ENCODE assay signal across 20 cellular contexts in genomic region chr19:48507911-48508439, GRCh38. TPM values are rescaled to one million over a fixed set of nuclear protein-coding genes. Genes with fewer than 3 reads are reported as not detected.
DNase-seq lines count a peak whose midpoint lies in the region; ATAC-seq and TF ChIP-seq lines count a peak whose summit lies in the region.
"Had no signal": no experiment of that assay in that cellular context is flagged by ENCODE, and none has a peak within 500 bp of the region (broad histone marks: within the 10 kb centered on the region; RNA-seq: fewer than 3 reads in every experiment).

No MANE protein-coding gene starts in this region.

- BruUV-seq in Caco-2 (replicated peaks; lab: Mats Ljungman, UMichigan) = no TSS peak

- intact Hi-C loops in Caco-2 (cut with micrococcal nuclease; ENCODE audit: unreplicated experiment) = no loop called here
- intact Hi-C loops in dendritic cell treated with granulocyte-macrophage colony-stimulating factor and Interleukin-4, amounts not matched to agents 40 ng/mL and 50 ng/mL, for 4 days (cut with micrococcal nuclease) = no loop called here

- H3K27me3 Mint-ChIP-seq in activated T-cell treated with anti-CD3 and anti-CD28 coated beads, Interleukin-2, amount 50 U/mL, for 24 hours = no peaks in the 10 kb centered on the region
- no peaks in the 10 kb centered on the region for H3K27me3 Mint-ChIP-seq in activated T-cell treated with anti-CD3 and anti-CD28 coated beads, Interleukin-2, amount 50 U/mL, for 4 hours (ENCODE audit: low read depth)
- H3K27me3 Mint-ChIP-seq in Caco-2 (ENCODE audit: insufficient read depth, unreplicated experiment) = no peaks in the 10 kb centered on the region
- H3K27me3 Mint-ChIP-seq in dendritic cell treated with granulocyte-macrophage colony-stimulating factor and Interleukin-4, amounts not matched to agents 40 ng/mL and 50 ng/mL, for 4 days = peaks cover 38% of the 10 kb centered on the region

- H3K27ac Mint-ChIP-seq in activated T-cell treated with anti-CD3 and anti-CD28 coated beads, Interleukin-2, amount 50 U/mL, for 24 hours = peak overlapping the region; percentile 16
- H3K27ac Mint-ChIP-seq in Caco-2 (ENCODE audit: unreplicated experiment) = peak overlapping the region; percentile 45
- H3K27ac Mint-ChIP-seq in dendritic cell treated with granulocyte-macrophage colony-stimulating factor and Interleukin-4, amounts not matched to agents 40 ng/mL and 50 ng/mL, for 4 days = peak overlapping the region; percentile 51
- H3K27ac Mint-ChIP-seq: CD14-positive monocyte had no signal

- TF ChIP-seq CTCF in Caco-2 (IDR thresholded peaks at IDR 0.05; ENCODE audit: insufficient read depth in 1 of 2, low read depth in 1 of 2, low read length in 1 of 2, severe bottlenecking in 1 of 2, unreplicated experiment in 1 of 2) (no peak), osteoblast (IDR thresholded peaks at IDR 0.05; ENCODE audit: extremely low read depth, low read depth, low read length) (no peak)

- H3K36me3 ChIP-seq in Caco-2 (ENCODE audit: control insufficient read depth, insufficient read depth, low read length) (no peaks in the 10 kb centered on the region), osteoblast (ENCODE audit: insufficient read depth, low read length) (no peaks in the 10 kb centered on the region)
- H3K36me3 ChIP-seq: HAP-1 had no signal

- H4K20me1 ChIP-seq in osteoblast (ENCODE audit: insufficient read depth, low read length) = peaks cover 3% of the 10 kb centered on the region

- 0 out of 2 replicates have a peak, but pooled peaks cover 12% of the 10 kb centered on the region for H3K4me1 ChIP-seq in Caco-2
- no peaks in the 10 kb centered on the region for H3K4me1 ChIP-seq in osteoblast (ENCODE audit: insufficient read depth, low read length)

- H3K79me2 ChIP-seq in osteoblast (ENCODE audit: insufficient read depth, low read length) = no peaks in the 10 kb centered on the region

- ATAC-seq in activated T-cell treated with anti-CD3 and anti-CD28 coated beads, Interleukin-2, amount 50 U/mL, for 4 hours = no peak
- ATAC-seq in GM21717 (IDR thresholded peaks at IDR 0.05; ENCODE audit: unreplicated experiment) = no peak
- ATAC-seq: HepG2 had no signal

- H3K9me3 ChIP-seq in Caco-2 (no peaks in the 10 kb centered on the region), osteoblast (ENCODE audit: low read depth, low read length) (no peaks in the 10 kb centered on the region)
- H3K9me3 ChIP-seq: HAP-1 had no signal

- peaks cover 12% of the 10 kb centered on the region for H3K4me1 Mint-ChIP-seq in activated T-cell treated with anti-CD3 and anti-CD28 coated beads, Interleukin-2, amount 50 U/mL, for 24 hours (ENCODE audit: low read depth)
- H3K4me1 Mint-ChIP-seq in activated T-cell treated with anti-CD3 and anti-CD28 coated beads, Interleukin-2, amount 50 U/mL, for 4 hours (ENCODE audit: low read depth) = peaks cover 10% of the 10 kb centered on the region
- peaks cover 16% of the 10 kb centered on the region for H3K4me1 Mint-ChIP-seq in Caco-2 (ENCODE audit: low read depth, unreplicated experiment)
- peaks cover 16% of the 10 kb centered on the region for H3K4me1 Mint-ChIP-seq in dendritic cell treated with granulocyte-macrophage colony-stimulating factor and Interleukin-4, amounts not matched to agents 40 ng/mL and 50 ng/mL, for 4 days (ENCODE audit: low read depth)

- H3K27ac ChIP-seq in osteoblast (ENCODE audit: low read depth, low read length) = no peak overlapping the region
- H3K27ac ChIP-seq: HL-60, PC-9 had no signal

- no peak for DNase-seq in activated T-cell treated with anti-CD3 and anti-CD28 coated beads, Interleukin-2, amount 50 U/mL, for 24 hours
- DNase-seq in activated T-cell treated with anti-CD3 and anti-CD28 coated beads, Interleukin-2, amount 50 U/mL, for 4 hours = no peak
- DNase-seq in Caco-2 (no peak), osteoblast (ENCODE audit: insufficient read length, low spot score, missing footprints) (peak; percentile 29), dermis blood vessel endothelial cell (no peak)
- DNase-seq: DMS79, KG1, NCI-H1092 treated with DMSO at 0.1 percent for 48 hours, NCI-H1436 treated with DMSO at 0.1 percent for 48 hours, NCI-H1930, PC-9, RPMI8226, SHP77 had no signal

- H3K36me3 Mint-ChIP-seq in activated T-cell treated with anti-CD3 and anti-CD28 coated beads, Interleukin-2, amount 50 U/mL, for 24 hours (ENCODE audit: low read depth) = peaks cover 6% of the 10 kb centered on the region
- no peaks in the 10 kb centered on the region for H3K36me3 Mint-ChIP-seq in activated T-cell treated with anti-CD3 and anti-CD28 coated beads, Interleukin-2, amount 50 U/mL, for 4 hours (ENCODE audit: insufficient read depth)
- H3K36me3 Mint-ChIP-seq in Caco-2 (ENCODE audit: insufficient read depth, unreplicated experiment) = peaks cover 11% of the 10 kb centered on the region
- H3K36me3 Mint-ChIP-seq in dendritic cell treated with granulocyte-macrophage colony-stimulating factor and Interleukin-4, amounts not matched to agents 40 ng/mL and 50 ng/mL, for 4 days (ENCODE audit: low read depth) = no peaks in the 10 kb centered on the region

- H3K4me2 ChIP-seq in osteoblast (ENCODE audit: insufficient read depth, low read length) = no peak overlapping the region
- H3K4me2 ChIP-seq: PC-9 had no signal

- no peak overlapping the region for H2AFZ ChIP-seq in osteoblast (ENCODE audit: low read length)
- H2AFZ ChIP-seq: PC-9 had no signal

- H3K4me3 ChIP-seq in Caco-2 (ENCODE audit: low read depth, low read length) = no peak overlapping the region
- no peak overlapping the region for H3K4me3 ChIP-seq in osteoblast (ENCODE audit: insufficient read depth, low read length)
- H3K4me3 ChIP-seq: HAP-1, PC-9 had no signal

- H3K27me3 ChIP-seq in Caco-2 (replicated peaks; ENCODE audit: control insufficient read depth, insufficient read depth, low read length) = no peaks in the 10 kb centered on the region
- peaks cover 27% of the 10 kb centered on the region for H3K27me3 ChIP-seq in osteoblast (ENCODE audit: insufficient read depth, low read length)

- no peaks in the 10 kb centered on the region for H3K9me3 Mint-ChIP-seq in activated T-cell treated with anti-CD3 and anti-CD28 coated beads, Interleukin-2, amount 50 U/mL, for 24 hours
- H3K9me3 Mint-ChIP-seq in activated T-cell treated with anti-CD3 and anti-CD28 coated beads, Interleukin-2, amount 50 U/mL, for 4 hours = no peaks in the 10 kb centered on the region
- no peaks in the 10 kb centered on the region for H3K9me3 Mint-ChIP-seq in Caco-2 (ENCODE audit: unreplicated experiment)
- H3K9me3 Mint-ChIP-seq in dendritic cell treated with granulocyte-macrophage colony-stimulating factor and Interleukin-4, amounts not matched to agents 40 ng/mL and 50 ng/mL, for 4 days = no peaks in the 10 kb centered on the region

- POLR2A ChIA-PET in Caco-2 (lab: Charles Lee) = interaction anchor here (0.5 kb wide), 1 partner anchor 50 kb away, joined by 3 read pairs; no protein-coding TSS in a partner anchor

- H3K4me3 Mint-ChIP-seq in activated T-cell treated with anti-CD3 and anti-CD28 coated beads, Interleukin-2, amount 50 U/mL, for 24 hours = no peak overlapping the region
- no peak overlapping the region for H3K4me3 Mint-ChIP-seq in activated T-cell treated with anti-CD3 and anti-CD28 coated beads, Interleukin-2, amount 50 U/mL, for 4 hours
- no peak overlapping the region for H3K4me3 Mint-ChIP-seq in Caco-2 (ENCODE audit: unreplicated experiment)
- H3K4me3 Mint-ChIP-seq in dendritic cell treated with granulocyte-macrophage colony-stimulating factor and Interleukin-4, amounts not matched to agents 40 ng/mL and 50 ng/mL, for 4 days = no peak overlapping the region

- CTCF ChIA-PET in Caco-2 (lab: Charles Lee) = interaction anchor here (0.5 to 5.9 kb wide), 5 partner anchors 18 to 101 kb away, joined by 3 to 112 read pairs (median 5); no protein-coding TSS in a partner anchor

RNA-seq across cellular contexts. Expression of gene LMTK3, which starts 3.7 kb away (rescaled TPM):
- total RNA-seq in activated T-cell treated with anti-CD3 and anti-CD28 coated beads, Interleukin-2, amount 50 U/mL, for 4 hours = 1 to 10 TPM; 1.8 to 2.6 (median 2.0) TPM
- total RNA-seq in Caco-2 (2022) (22.4 and 22.6 TPM in 2 replicates), osteoblast (not detected in 2 replicates), dermis blood vessel endothelial cell (0.14 TPM in 1 of 2 replicates, not detected in the other)
- total RNA-seq: A172 had no signal

RNA-seq across cellular contexts. Expression of gene CYTH2, which starts 38.8 kb away (rescaled TPM):
- total RNA-seq in activated T-cell treated with anti-CD3 and anti-CD28 coated beads, Interleukin-2, amount 50 U/mL, for 4 hours = 10 to 100 TPM; 30.7 to 36.2 (median 31.5) TPM
- 74.6 and 81.3 TPM in 2 replicates for total RNA-seq in Caco-2 (2022)
- 63.6 and 66.2 TPM in 2 replicates for total RNA-seq in osteoblast
- total RNA-seq in dermis blood vessel endothelial cell = 63.1 and 89.0 TPM in 2 replicates

RNA-seq across cellular contexts. Expression of gene SULT2B1, which starts 44.0 kb away (rescaled TPM):
- total RNA-seq in activated T-cell treated with anti-CD3 and anti-CD28 coated beads, Interleukin-2, amount 50 U/mL, for 4 hours = not detected
- total RNA-seq in Caco-2 (2022) (1.00 and 1.4 TPM in 2 replicates), osteoblast (under 0.01 TPM in 1 of 2 replicates, not detected in the other), dermis blood vessel endothelial cell (0.42 TPM in 1 of 2 replicates, not detected in the other)
- total RNA-seq: A172, HepG2 had no signal

RNA-seq across cellular contexts. Expression of gene KCNJ14, which starts 52.6 kb away (rescaled TPM):
- 1 to 10 TPM; 3.1 to 3.3 (median 3.3) TPM for total RNA-seq in activated T-cell treated with anti-CD3 and anti-CD28 coated beads, Interleukin-2, amount 50 U/mL, for 4 hours
- 3.6 and 3.9 TPM in 2 replicates for total RNA-seq in Caco-2 (2022)
- total RNA-seq in osteoblast = 0.59 and 0.72 TPM in 2 replicates
- total RNA-seq in dermis blood vessel endothelial cell = 0.33 and 0.51 TPM in 2 replicates
